Comparison of ENCODE assay signal across 1 cellular context in genomic region chr20:8076505-8077498, GRCh38.
TF ChIP-seq lines count a peak whose summit lies in the region.

No MANE protein-coding gene starts in this region.

TF ChIP-seq in IMR-90, 13 proteins besides CTCF, POLR2A, EP300 and RAD21:
- TF ChIP-seq ELK1 (IDR thresholded peaks at IDR 0.05; ENCODE audit: borderline replicate concordance, low read depth, low read length) = no peak
- no peak for TF ChIP-seq FOS (IDR thresholded peaks at IDR 0.05; ENCODE audit: low read depth, low read length)
- no peak for TF ChIP-seq MAZ (IDR thresholded peaks at IDR 0.05; ENCODE audit: borderline replicate concordance, low read depth, low read length)
- TF ChIP-seq BHLHE40 (IDR thresholded peaks at IDR 0.05; ENCODE audit: low read depth, low read length) = no peak
- no peak for TF ChIP-seq MXI1 (IDR thresholded peaks at IDR 0.05; ENCODE audit: borderline replicate concordance, low read depth, low read length)
- TF ChIP-seq RFX5 (IDR thresholded peaks at IDR 0.05; ENCODE audit: low read depth, low read length) = no peak
- no peak for TF ChIP-seq NFE2L2 (IDR thresholded peaks at IDR 0.05; ENCODE audit: low read depth, low read length)
- no peak for TF ChIP-seq USF2 (IDR thresholded peaks at IDR 0.05; ENCODE audit: low read depth, low read length)
- no peak for TF ChIP-seq SMC3 (IDR thresholded peaks at IDR 0.05; ENCODE audit: low read depth, low read length)
- TF ChIP-seq MAFK (IDR thresholded peaks at IDR 0.05; ENCODE audit: low read depth, low read length) = no peak
- no peak for TF ChIP-seq CHD1 (IDR thresholded peaks at IDR 0.05; ENCODE audit: low read depth, low read length)
- TF ChIP-seq CEBPB (IDR thresholded peaks at IDR 0.05; ENCODE audit: low read depth, low read length) = no peak
- TF ChIP-seq RCOR1 (IDR thresholded peaks at IDR 0.05; ENCODE audit: insufficient replicate concordance, low read length) = no peak
